In genomic region chr10:49598164-49598856, GRCh38 we compare ENCODE assay signal across 21 cellular contexts. TPM values are rescaled to one million over a fixed set of nuclear protein-coding genes. Genes with fewer than 3 reads are reported as not detected.
DNase-seq lines count a peak whose midpoint lies in the region; ATAC-seq and TF ChIP-seq lines count a peak whose summit lies in the region.
"Had no signal": no experiment of that assay in that cellular context is flagged by ENCODE, and none has a peak within 500 bp of the region (broad histone marks: within the 10 kb centered on the region; RNA-seq: fewer than 3 reads in every experiment).

No MANE protein-coding gene starts in this region.

- CTCF ChIA-PET in Caco-2 (lab: Charles Lee): interaction anchor here (0.6 kb wide), 1 partner anchor 171 kb away, joined by 5 read pairs; no protein-coding TSS in a partner anchor

- H3K27me3 ChIP-seq in Caco-2 (replicated peaks; ENCODE audit: control insufficient read depth, insufficient read depth, low read length): no peaks in the 10 kb centered on the region

- no peak for ATAC-seq in HG02884 (IDR thresholded peaks at IDR 0.05; ENCODE audit: unreplicated experiment)
- ATAC-seq: HCT116, Panc1 had no signal

- no peak overlapping the region for H3K4me3 Mint-ChIP-seq in Caco-2 (ENCODE audit: unreplicated experiment)
- no peak overlapping the region for H3K4me3 Mint-ChIP-seq in nephron progenitor cell
- H3K4me3 Mint-ChIP-seq: B cell; CD4-positive, CD25-positive, alpha-beta regulatory T cell had no signal

- H3K36me3 Mint-ChIP-seq in Caco-2 (ENCODE audit: insufficient read depth, unreplicated experiment) (peaks cover 4% of the 10 kb centered on the region), nephron progenitor cell (ENCODE audit: low read depth) (no peaks in the 10 kb centered on the region)
- H3K36me3 Mint-ChIP-seq: CD4-positive, CD25-positive, alpha-beta regulatory T cell had no signal

- H3K4me3 ChIP-seq in Caco-2 (ENCODE audit: low read depth, low read length): no peak overlapping the region
- no peak overlapping the region for H3K4me3 ChIP-seq in foreskin fibroblast (ENCODE audit: low read depth in 1 of 2, low read length in 2 of 2)
- H3K4me3 ChIP-seq: GM23248, SJCRH30 had no signal

- H3K27ac Mint-ChIP-seq in Caco-2 (ENCODE audit: unreplicated experiment) (peak overlapping the region; percentile 9), nephron progenitor cell (peak overlapping the region; percentile 8)
- H3K27ac Mint-ChIP-seq: B cell; CD4-positive, CD25-positive, alpha-beta regulatory T cell had no signal

- TF ChIP-seq CTCF in Caco-2 (IDR thresholded peaks at IDR 0.05; ENCODE audit: insufficient read depth in 1 of 2, low read depth in 1 of 2, low read length in 1 of 2, severe bottlenecking in 1 of 2, unreplicated experiment in 1 of 2): no peak
- no peak for TF ChIP-seq CTCF in nephron progenitor cell (IDR thresholded peaks at IDR 0.05)
- no peak for TF ChIP-seq CTCF in foreskin fibroblast (IDR thresholded peaks at IDR 0.05; ENCODE audit: low read depth, low read length)

- peaks cover 9% of the 10 kb centered on the region for H3K4me1 Mint-ChIP-seq in Caco-2 (ENCODE audit: low read depth, unreplicated experiment)
- H3K4me1 Mint-ChIP-seq in nephron progenitor cell: no peaks in the 10 kb centered on the region
- H3K4me1 Mint-ChIP-seq: CD4-positive, CD25-positive, alpha-beta regulatory T cell had no signal

- POLR2A ChIA-PET in Caco-2 (lab: Charles Lee): no interaction called here

- H3K27me3 Mint-ChIP-seq in Caco-2 (ENCODE audit: insufficient read depth, unreplicated experiment) (no peaks in the 10 kb centered on the region), nephron progenitor cell (ENCODE audit: low read depth, poor library complexity) (peaks cover 84% of the 10 kb centered on the region)

- no peak for TF ChIP-seq POLR2A in erythroblast (IDR thresholded peaks at IDR 0.05; ENCODE audit: low read length)

- H3K9me3 Mint-ChIP-seq in Caco-2 (ENCODE audit: unreplicated experiment) (no peaks in the 10 kb centered on the region), nephron progenitor cell (no peaks in the 10 kb centered on the region)
- H3K9me3 Mint-ChIP-seq: CD4-positive, CD25-positive, alpha-beta regulatory T cell had no signal

- intact Hi-C loops in Caco-2 (cut with micrococcal nuclease; ENCODE audit: unreplicated experiment): loop anchor here (10.0 kb wide), 1 partner anchor 316 kb away; no protein-coding TSS in a partner anchor

- H3K9me3 ChIP-seq in Caco-2: no peaks in the 10 kb centered on the region
- H3K9me3 ChIP-seq: SJCRH30 had no signal

- H3K4me1 ChIP-seq in Caco-2: peaks cover 40% of the 10 kb centered on the region
- H3K4me1 ChIP-seq: SJCRH30 had no signal

- no peaks in the 10 kb centered on the region for H3K36me3 ChIP-seq in Caco-2 (ENCODE audit: control insufficient read depth, insufficient read depth, low read length)
- H3K36me3 ChIP-seq: SJCRH30 had no signal

- no TSS peak for BruUV-seq in Caco-2 (replicated peaks; lab: Mats Ljungman, UMichigan)

- DNase-seq in AG20443 (ENCODE audit: low spot score) (peak; percentile 4), Caco-2 (peak in 1 of 2 experiments; percentile 23), NCI-H69 (lab: John Stamatoyannopoulos, UW) (peak; percentile 11), nephron progenitor cell (no peak), foreskin fibroblast (no peak), erythroblast (lab: John Stamatoyannopoulos, UW) (no peak)
- no peak for DNase-seq in stimulated activated CD4-positive, alpha-beta T cell treated with anti-CD3 and anti-CD28 coated beads, Interleukin-2, amount 100 ng/mL, for 24 hours
- DNase-seq: CD4-positive, CD25-positive, alpha-beta regulatory T cell; DMS53; MM.1S; NCI-H1092; NCI-H146; NCI-H2081 treated with DMSO at 0.1 percent for 48 hours; NCI-H2227 treated with DMSO at 0.1 percent for 48 hours; SJCRH30 had no signal

RNA-seq across cellular contexts. Expression of gene SLC18A3, which starts 11.8 kb away (rescaled TPM):
- not detected in 2 replicates for total RNA-seq in Caco-2 (2022)
- total RNA-seq: B cell; CD4-positive, CD25-positive, alpha-beta regulatory T cell; GM23248; LHCN-M2; SJCRH30 had no signal

RNA-seq across cellular contexts. Expression of gene CHAT, which starts 15.5 kb away (rescaled TPM):
- total RNA-seq in Caco-2 (2022): 0.18 and 0.32 TPM in 2 replicates
- total RNA-seq: B cell; CD4-positive, CD25-positive, alpha-beta regulatory T cell; GM23248; LHCN-M2; SJCRH30 had no signal

RNA-seq across cellular contexts. Expression of gene ERCC6, which starts 59.4 kb away (rescaled TPM):
- 30.2 and 32.0 TPM in 2 replicates for total RNA-seq in Caco-2 (2022)

Comparison
In these comparisons a context has a peak if more than half of its experiments do, and no peak if none do; other contexts are left out.
1. DNase-seq: peak in AG20443 (single experiment) and NCI-H69 (single experiment); none in nephron progenitor cell (single experiment), foreskin fibroblast (0 of 2), stimulated activated CD4-positive, alpha-beta T cell treated with anti-CD3 and anti-CD28 coated beads, Interleukin-2, amount 100 ng/mL, for 24 hours (0 of 2) and erythroblast (0 of 2).